Comparison of ENCODE assay signal across 21 cellular contexts in the genomic region with DNA sequence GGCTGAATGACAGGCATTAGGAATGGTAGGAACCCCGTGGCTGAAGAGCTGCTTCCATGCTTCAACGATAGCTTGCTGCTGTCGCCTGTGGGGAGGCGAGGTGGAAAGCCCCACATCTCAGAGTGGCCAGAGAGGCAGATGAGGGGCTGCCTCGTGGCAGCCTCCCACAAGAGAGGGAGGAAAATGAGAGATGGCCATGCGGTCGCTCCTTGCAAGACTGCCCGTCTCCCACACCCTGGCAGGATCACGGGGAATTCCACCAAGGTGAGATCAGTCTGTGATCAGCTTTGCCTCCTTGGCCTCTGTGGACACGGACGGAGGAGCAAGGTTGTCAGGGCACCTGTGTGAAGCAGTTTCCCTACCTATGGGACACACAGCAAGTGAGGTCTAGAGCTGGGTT. TPM values are rescaled to one million over a fixed set of nuclear protein-coding genes. Genes with fewer than 3 reads are reported as not detected.
DNase-seq lines count a peak whose midpoint lies in the region; ATAC-seq, FAIRE-seq and TF ChIP-seq lines count a peak whose summit lies in the region.
"Had no signal": no experiment of that assay in that cellular context is flagged by ENCODE, and none has a peak within 500 bp of the region (broad histone marks: within the 10 kb centered on the region; RNA-seq: fewer than 3 reads in every experiment).

No MANE protein-coding gene starts in this region.

- peaks cover 0 to 6% of the 10 kb centered on the region in 2 donors for H3K4me1 Mint-ChIP-seq in stimulated activated naive B cell treated with anti-CD40 and anti-IgM and Interleukin-4, amounts not matched to agents 10 μg/mL and 1 μg/mL and 100 μg/mL, for 72 hours
- peaks cover 18 to 28% of the 10 kb centered on the region in 2 donors for H3K4me1 Mint-ChIP-seq in immature natural killer cell

- H4K20me1 ChIP-seq in osteoblast (ENCODE audit: insufficient read depth, low read length): no peaks in the 10 kb centered on the region

- H3K36me3 Mint-ChIP-seq in stimulated activated naive B cell treated with anti-CD40 and anti-IgM and Interleukin-4, amounts not matched to agents 10 μg/mL and 1 μg/mL and 100 μg/mL, for 72 hours: no peaks in the 10 kb centered on the region
- H3K36me3 Mint-ChIP-seq in immature natural killer cell: no peaks in the 10 kb centered on the region
- H3K36me3 Mint-ChIP-seq: CD4-positive, CD25-positive, alpha-beta regulatory T cell had no signal

- no peaks in the 10 kb centered on the region for H3K27me3 ChIP-seq in bronchial epithelial cell (ENCODE audit: control insufficient read depth, insufficient read depth, low read length)
- peaks cover 18% of the 10 kb centered on the region for H3K27me3 ChIP-seq in osteoblast (ENCODE audit: insufficient read depth, low read length)
- H3K27me3 ChIP-seq: BE2C had no signal

- H3K4me3 ChIP-seq in bronchial epithelial cell (ENCODE audit: low read depth, low read length): no peak overlapping the region
- no peak overlapping the region for H3K4me3 ChIP-seq in osteoblast (ENCODE audit: insufficient read depth, low read length)

- no peaks in the 10 kb centered on the region for H3K79me2 ChIP-seq in osteoblast (ENCODE audit: insufficient read depth, low read length)

- DNase-seq in bronchial epithelial cell (ENCODE audit: low read depth): no peak
- DNase-seq in kidney tubule cell (ENCODE audit: low spot score): peak; percentile 32
- peak; percentile 63 for DNase-seq in osteoblast (ENCODE audit: insufficient read length, low spot score, missing footprints)
- DNase-seq in stimulated activated naive B cell treated with anti-CD40 and anti-IgM and Interleukin-4, amounts not matched to agents 10 μg/mL and 1 μg/mL and 100 μg/mL, for 72 hours: no peak
- DNase-seq in immature natural killer cell: no peak
- no peak for DNase-seq in NCI-H82 treated with DMSO at 0.1 percent for 48 hours (lab: John Stamatoyannopoulos, UW; ENCODE audit: unreplicated experiment)
- no peak for DNase-seq in GM10266 (ENCODE audit: extremely low spot score)
- DNase-seq: ACHN; BE2C; C1 segment of cervical spinal cord; Caco-2; CD4-positive, CD25-positive, alpha-beta regulatory T cell; HCEC 1CT had no signal

- ATAC-seq in stimulated activated naive B cell treated with anti-CD40 and anti-IgM and Interleukin-4, amounts not matched to agents 10 μg/mL and 1 μg/mL and 100 μg/mL, for 72 hours (replicated peaks): no peak
- no peak for ATAC-seq in GM18867 (IDR thresholded peaks at IDR 0.05; ENCODE audit: unreplicated experiment)

- H3K27ac Mint-ChIP-seq in stimulated activated naive B cell treated with anti-CD40 and anti-IgM and Interleukin-4, amounts not matched to agents 10 μg/mL and 1 μg/mL and 100 μg/mL, for 72 hours: peak overlapping the region; percentile 44
- peak overlapping the region in 1 of 6 donors; percentile 21 for H3K27ac Mint-ChIP-seq in immature natural killer cell

- TF ChIP-seq CTCF in bronchial epithelial cell (IDR thresholded peaks at IDR 0.05; ENCODE audit: insufficient read depth, low read length, severe bottlenecking): no peak
- TF ChIP-seq CTCF in osteoblast (IDR thresholded peaks at IDR 0.05; ENCODE audit: extremely low read depth, low read depth, low read length): no peak
- TF ChIP-seq CTCF in GM10266 (IDR thresholded peaks at IDR 0.05; ENCODE audit: control insufficient read depth, insufficient read depth, low read depth, missing control alignments): no peak

- no peaks in the 10 kb centered on the region for H3K4me1 ChIP-seq in osteoblast (ENCODE audit: insufficient read depth, low read length)
- H3K4me1 ChIP-seq: BE2C had no signal

- H3K36me3 ChIP-seq in bronchial epithelial cell (ENCODE audit: control insufficient read depth, insufficient read depth, low read length) (no peaks in the 10 kb centered on the region), osteoblast (ENCODE audit: insufficient read depth, low read length) (no peaks in the 10 kb centered on the region)
- H3K36me3 ChIP-seq: BE2C had no signal

- H3K27me3 Mint-ChIP-seq in stimulated activated naive B cell treated with anti-CD40 and anti-IgM and Interleukin-4, amounts not matched to agents 10 μg/mL and 1 μg/mL and 100 μg/mL, for 72 hours: peaks cover 4 to 7% of the 10 kb centered on the region in 2 donors
- H3K27me3 Mint-ChIP-seq in immature natural killer cell (ENCODE audit: low read depth in 3 of 3): peaks cover 0 to 3% (median 2%) of the 10 kb centered on the region in 3 donors

- H2AFZ ChIP-seq in osteoblast (ENCODE audit: low read length): no peak overlapping the region

- H3K4me2 ChIP-seq in osteoblast (ENCODE audit: insufficient read depth, low read length): no peak overlapping the region

- H3K9me3 ChIP-seq in osteoblast (ENCODE audit: low read depth, low read length): no peaks in the 10 kb centered on the region
- H3K9me3 ChIP-seq: Caco-2 had no signal

- peaks cover 1 to 4% of the 10 kb centered on the region in 2 donors for H3K9me3 Mint-ChIP-seq in stimulated activated naive B cell treated with anti-CD40 and anti-IgM and Interleukin-4, amounts not matched to agents 10 μg/mL and 1 μg/mL and 100 μg/mL, for 72 hours
- H3K9me3 Mint-ChIP-seq in immature natural killer cell: peaks cover 0 to 2% (median 0%) of the 10 kb centered on the region in 6 donors
- H3K9me3 Mint-ChIP-seq: CD4-positive, CD25-positive, alpha-beta regulatory T cell had no signal

- no peak overlapping the region for H3K27ac ChIP-seq in osteoblast (ENCODE audit: low read depth, low read length)

- peak; percentile 73 for FAIRE-seq in bronchial epithelial cell (lab: Jason Lieb, UNC)
- FAIRE-seq: A204.1, D721Med, G401.6, GM12892, GM18507 had no signal

- no peak overlapping the region for H3K4me3 Mint-ChIP-seq in stimulated activated naive B cell treated with anti-CD40 and anti-IgM and Interleukin-4, amounts not matched to agents 10 μg/mL and 1 μg/mL and 100 μg/mL, for 72 hours
- H3K4me3 Mint-ChIP-seq in immature natural killer cell: no peak overlapping the region
- H3K4me3 Mint-ChIP-seq: CD4-positive, CD25-positive, alpha-beta regulatory T cell had no signal

RNA-seq across cellular contexts. Expression of a gene that starts 3.0 kb away (rescaled TPM):
- not detected in 2 replicates for total RNA-seq in bronchial epithelial cell
- not detected in 2 replicates for total RNA-seq in osteoblast
- under 1 TPM in 2 of 3 donors, not detected in 1; 0.46 to 0.95 TPM for polyA plus RNA-seq in immature natural killer cell
- total RNA-seq: CD4-positive, CD25-positive, alpha-beta regulatory T cell; H4; HT-29 had no signal

RNA-seq across cellular contexts. Expression of a gene that starts 7.0 kb away (rescaled TPM):
- not detected in 2 replicates for total RNA-seq in bronchial epithelial cell
- total RNA-seq in osteoblast: not detected in 2 replicates
- polyA plus RNA-seq in immature natural killer cell: not detected
- total RNA-seq: Caco-2; CD4-positive, CD25-positive, alpha-beta regulatory T cell; H4; HT-29 had no signal
- polyA plus RNA-seq: CD4-positive, CD25-positive, alpha-beta regulatory T cell had no signal

RNA-seq across cellular contexts. Expression of a gene that starts 32.6 kb away (rescaled TPM):
- total RNA-seq in bronchial epithelial cell (0.53 and 0.64 TPM in 2 replicates), osteoblast (1.8 TPM in 2 replicates)
- 1 to 10 TPM in 1 of 3 donors, not detected in 2; 2.2 TPM for polyA plus RNA-seq in immature natural killer cell

RNA-seq across cellular contexts. Expression of a gene that starts 34.9 kb away (rescaled TPM):
- total RNA-seq in bronchial epithelial cell: 18.4 and 24.1 TPM in 2 replicates
- 98.4 and 100 TPM in 2 replicates for total RNA-seq in osteoblast
- polyA plus RNA-seq in immature natural killer cell: 100 to 1,000 TPM; 352 to 519 (median 512) TPM

Comparison
In these comparisons a context has a peak if more than half of its experiments do, and no peak if none do; other contexts are left out.
1. DNase-seq: peak in kidney tubule cell (single experiment) and osteoblast (single experiment); none in bronchial epithelial cell (single experiment), stimulated activated naive B cell treated with anti-CD40 and anti-IgM and Interleukin-4, amounts not matched to agents 10 μg/mL and 1 μg/mL and 100 μg/mL, for 72 hours (single experiment), immature natural killer cell (0 of 3), NCI-H82 treated with DMSO at 0.1 percent for 48 hours (single experiment) and GM10266 (single experiment).